11 cellular contexts compared by ENCODE assay signal in the genomic region with DNA sequence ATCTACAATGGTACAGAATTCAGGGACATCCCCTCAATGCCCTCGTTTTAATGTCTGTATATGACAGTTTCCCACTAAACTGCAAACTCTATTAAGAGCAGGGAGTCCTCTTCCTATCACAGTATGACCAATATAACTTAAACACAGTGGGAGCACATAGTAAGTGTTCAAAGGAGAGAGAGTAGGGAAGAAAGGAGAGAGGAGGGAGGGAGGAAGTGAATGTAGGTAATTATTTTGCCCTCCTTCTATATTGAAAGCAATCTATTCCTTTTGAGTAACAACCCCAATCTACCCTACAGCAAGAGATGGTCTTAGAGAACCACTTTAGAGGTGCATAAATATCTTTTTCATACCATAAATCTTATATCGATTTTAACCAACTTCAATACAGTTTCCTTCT.
"Had no signal": no experiment of that assay in that cellular context is flagged by ENCODE, and none has a peak within 500 bp of the region (broad histone marks: within the 10 kb centered on the region; RNA-seq: fewer than 3 reads in every experiment).

No MANE protein-coding gene starts in this region.

- ATAC-seq: left colon; naive thymus-derived CD4-positive, alpha-beta T cell had no signal

- H3K4me3 ChIP-seq: adrenal gland, esophagus muscularis mucosa had no signal

- DNase-seq: activated gamma-delta T cell; adrenal gland; head of caudate nucleus; left colon; naive thymus-derived CD4-positive, alpha-beta T cell; posterior cingulate gyrus; SK-N-SH; small intestine; T-helper 1 cell; WERI-Rb-1 had no signal

- H3K27me3 Mint-ChIP-seq: naive thymus-derived CD4-positive, alpha-beta T cell had no signal
